In genomic region chr2:235562065-235562747, GRCh38 we compare ENCODE assay signal across 1 cellular context.
TF ChIP-seq lines count a peak whose summit lies in the region.

No MANE protein-coding gene starts in this region.

TF ChIP-seq in H1, 55 proteins besides CTCF, POLR2A, EP300 and RAD21 (continued from another document):
- TF ChIP-seq USF2 (IDR thresholded peaks at IDR 0.05; ENCODE audit: low read length) (no peak), JUN (IDR thresholded peaks at IDR 0.05; ENCODE audit: low read depth, low read length) (no peak), EZH2 (IDR thresholded peaks at IDR 0.05; ENCODE audit: low read depth, low read length, severe bottlenecking) (no peak), CHD1 (IDR thresholded peaks at IDR 0.05; ENCODE audit: low read depth, low read length) (no peak), ASH2L (IDR thresholded peaks at IDR 0.05; ENCODE audit: low read length) (no peak), CBX5 (IDR thresholded peaks at IDR 0.05; ENCODE audit: low read depth, low read length) (no peak), SIX5 (IDR thresholded peaks at IDR 0.05; ENCODE audit: low read depth, low read length) (no peak)
